ENCODE assay signal across 20 cellular contexts in genomic region chr13:98471895-98472294, GRCh38.
DNase-seq lines count a peak whose midpoint lies in the region; ATAC-seq and TF ChIP-seq lines count a peak whose summit lies in the region.
"Had no signal": no experiment of that assay in that cellular context is flagged by ENCODE, and none has a peak within 500 bp of the region (broad histone marks: within the 10 kb centered on the region; RNA-seq: fewer than 3 reads in every experiment).

No MANE protein-coding gene starts in this region.

- no peaks in the 10 kb centered on the region for H3K27me3 ChIP-seq in CD4-positive, alpha-beta memory T cell (ENCODE audit: insufficient read depth, low read length)
- no peaks in the 10 kb centered on the region for H3K27me3 ChIP-seq in heart right ventricle
- no peaks in the 10 kb centered on the region for H3K27me3 ChIP-seq in naive thymus-derived CD4-positive, alpha-beta T cell (ENCODE audit: control insufficient read depth in 2 of 2, insufficient read depth in 2 of 2, low read length in 2 of 2)
- no peaks in the 10 kb centered on the region for H3K27me3 ChIP-seq in effector memory CD4-positive, alpha-beta T cell (replicated peaks; ENCODE audit: control insufficient read depth, insufficient read depth, low read length, poor library complexity, severe bottlenecking)
- H3K27me3 ChIP-seq: BE2C, SJSA1 had no signal

- H3K27me3 Mint-ChIP-seq in CD4-positive, alpha-beta memory T cell, result no peaks in the 10 kb centered on the region
- no peaks in the 10 kb centered on the region for H3K27me3 Mint-ChIP-seq in T-helper 17 cell
- H3K27me3 Mint-ChIP-seq in naive thymus-derived CD4-positive, alpha-beta T cell, result no peaks in the 10 kb centered on the region

- H3K36me3 Mint-ChIP-seq in CD4-positive, alpha-beta memory T cell, result peaks cover 49 to 72% of the 10 kb centered on the region in 2 donors
- H3K36me3 Mint-ChIP-seq in T-helper 17 cell (ENCODE audit: low read depth), result peaks cover 2% of the 10 kb centered on the region
- H3K36me3 Mint-ChIP-seq in naive thymus-derived CD4-positive, alpha-beta T cell, result peaks cover 8 to 53% (median 33%) of the 10 kb centered on the region in 5 donors

- intact Hi-C loops in CD4-positive, alpha-beta memory T cell (cut with micrococcal nuclease), result no loop called here
- intact Hi-C loops in heart right ventricle (cut with DNase I), result loop anchor here in 1 of 10 donors (10.0 kb wide), 1 partner anchor 103 kb away; the partner anchor contains the start of gene STK24
- intact Hi-C loops in naive thymus-derived CD4-positive, alpha-beta T cell (cut with micrococcal nuclease), result loop anchor here in 1 of 2 donors (10.0 kb wide), 1 partner anchor 497 kb away; no protein-coding TSS in a partner anchor

- no peak for DNase-seq in CD4-positive, alpha-beta memory T cell
- DNase-seq in T-helper 17 cell (no peak), heart right ventricle (peak in 1 of 2 donors; percentile 49), NOMO-1 treated with dmso at 0.1 percent for 144 hours (lab: John Stamatoyannopoulos, UW; ENCODE audit: unreplicated experiment) (no peak), NCI-H524 treated with DMSO at 0.1 percent for 48 hours (lab: John Stamatoyannopoulos, UW) (no peak)
- DNase-seq in naive thymus-derived CD4-positive, alpha-beta T cell, result no peak
- no peak for DNase-seq in effector memory CD4-positive, alpha-beta T cell
- DNase-seq: activated gamma-delta T cell, BE2C, dermis blood vessel endothelial cell, DMS53, IMR-90, midbrain, MM.1S, NCI-H1930, NCI-H510A treated with DMSO at 0.1 percent for 48 hours, trophoblast cell had no signal

- POLR2A ChIA-PET in CD4-positive, alpha-beta memory T cell (lab: Charles Lee; ENCODE audit: partially characterized antibody), result interaction anchor here (1.1 kb wide), 1 partner anchor 99 kb away, joined by 3 read pairs; no protein-coding TSS in a partner anchor
- POLR2A ChIA-PET in naive thymus-derived CD4-positive, alpha-beta T cell (lab: Charles Lee), result interaction anchor here (0.6 to 0.7 kb wide), 2 partner anchors 103 to 144 kb away, joined by 3 to 7 read pairs; no protein-coding TSS in a partner anchor

- peaks cover 16% of the 10 kb centered on the region for H3K4me1 ChIP-seq in CD4-positive, alpha-beta memory T cell (ENCODE audit: insufficient read depth, low read length)
- H3K4me1 ChIP-seq in heart right ventricle, result peaks cover 0 to 74% (median 47%) of the 10 kb centered on the region in 9 donors
- peaks cover 9 to 16% of the 10 kb centered on the region in 2 donors for H3K4me1 ChIP-seq in naive thymus-derived CD4-positive, alpha-beta T cell (ENCODE audit: control insufficient read depth in 2 of 2, insufficient read depth in 2 of 2, low read length in 2 of 2)
- H3K4me1 ChIP-seq in effector memory CD4-positive, alpha-beta T cell (ENCODE audit: control insufficient read depth, insufficient read depth, low read length, poor library complexity, severe bottlenecking), result peaks cover 15% of the 10 kb centered on the region

- H3K4me3 Mint-ChIP-seq in CD4-positive, alpha-beta memory T cell, result no peak overlapping the region
- no peak overlapping the region for H3K4me3 Mint-ChIP-seq in T-helper 17 cell
- H3K4me3 Mint-ChIP-seq in naive thymus-derived CD4-positive, alpha-beta T cell, result no peak overlapping the region

- H3K27ac Mint-ChIP-seq in CD4-positive, alpha-beta memory T cell, result peak overlapping the region in 6 of 7 donors; percentile 30 to 86 (median 59)
- peak overlapping the region; percentile 95 for H3K27ac Mint-ChIP-seq in T-helper 17 cell
- H3K27ac Mint-ChIP-seq in naive thymus-derived CD4-positive, alpha-beta T cell, result peak overlapping the region in 6 of 9 donors; percentile 34 to 88 (median 57)

- peaks cover 56% of the 10 kb centered on the region for H3K36me3 ChIP-seq in CD4-positive, alpha-beta memory T cell (ENCODE audit: insufficient read depth, low read length)
- H3K36me3 ChIP-seq in heart right ventricle, result peaks cover 0 to 74% (median 5%) of the 10 kb centered on the region in 9 donors
- H3K36me3 ChIP-seq in naive thymus-derived CD4-positive, alpha-beta T cell (ENCODE audit: control insufficient read depth in 2 of 3, insufficient read depth in 3 of 3, low read length in 3 of 3), result peaks cover 0 to 60% (median 6%) of the 10 kb centered on the region in 3 experiments
- peaks cover 67% of the 10 kb centered on the region for H3K36me3 ChIP-seq in effector memory CD4-positive, alpha-beta T cell (ENCODE audit: control insufficient read depth, insufficient read depth, low read length)

- H3K4me1 Mint-ChIP-seq in CD4-positive, alpha-beta memory T cell, result peaks cover 29 to 45% (median 37%) of the 10 kb centered on the region in 4 donors
- peaks cover 29% of the 10 kb centered on the region for H3K4me1 Mint-ChIP-seq in T-helper 17 cell
- peaks cover 25 to 58% (median 41%) of the 10 kb centered on the region in 7 donors for H3K4me1 Mint-ChIP-seq in naive thymus-derived CD4-positive, alpha-beta T cell

- peaks cover 0 to 4% (median 0%) of the 10 kb centered on the region in 8 donors for H3K9me3 Mint-ChIP-seq in CD4-positive, alpha-beta memory T cell
- no peaks in the 10 kb centered on the region for H3K9me3 Mint-ChIP-seq in naive thymus-derived CD4-positive, alpha-beta T cell

- CTCF ChIA-PET in CD4-positive, alpha-beta memory T cell (lab: Charles Lee; ENCODE audit: partially characterized antibody), result interaction anchor here (1.4 to 2.1 kb wide), 5 partner anchors 12 to 182 kb away, joined by 4 to 6 read pairs (median 4); no protein-coding TSS in a partner anchor
- CTCF ChIA-PET in naive thymus-derived CD4-positive, alpha-beta T cell (lab: Charles Lee), result interaction anchor here (1.2 kb wide), 1 partner anchor 181 kb away, joined by 3 read pairs; no protein-coding TSS in a partner anchor

- H3K27ac ChIP-seq in CD4-positive, alpha-beta memory T cell (ENCODE audit: low read depth, low read length), result no peak overlapping the region
- peak overlapping the region in 9 of 10 donors; percentile 1 to 72 (median 62) for H3K27ac ChIP-seq in heart right ventricle
- no peak overlapping the region for H3K27ac ChIP-seq in naive thymus-derived CD4-positive, alpha-beta T cell (ENCODE audit: low read depth, low read length)
- H3K27ac ChIP-seq in effector memory CD4-positive, alpha-beta T cell (ENCODE audit: insufficient read depth, low read length, poor library complexity, severe bottlenecking), result no peak overlapping the region
- H3K27ac ChIP-seq: SJSA1 had no signal

- H3K4me3 ChIP-seq in CD4-positive, alpha-beta memory T cell (ENCODE audit: low read length in 2 of 2), result no peak overlapping the region
- H3K4me3 ChIP-seq in heart right ventricle, result no peak overlapping the region
- no peak overlapping the region for H3K4me3 ChIP-seq in naive thymus-derived CD4-positive, alpha-beta T cell (ENCODE audit: low read length)
- no peak overlapping the region for H3K4me3 ChIP-seq in effector memory CD4-positive, alpha-beta T cell (ENCODE audit: insufficient read depth, low read depth, low read length, poor library complexity, severe bottlenecking)
- H3K4me3 ChIP-seq: SJSA1, smooth muscle cell had no signal

- no peaks in the 10 kb centered on the region for H3K9me3 ChIP-seq in CD4-positive, alpha-beta memory T cell (ENCODE audit: control insufficient read depth in 1 of 2, low read length in 2 of 2)
- no peaks in the 10 kb centered on the region for H3K9me3 ChIP-seq in T-helper 17 cell (ENCODE audit: control insufficient read depth, low read length, poor library complexity, severe bottlenecking)
- no peaks in the 10 kb centered on the region for H3K9me3 ChIP-seq in heart right ventricle
- H3K9me3 ChIP-seq in naive thymus-derived CD4-positive, alpha-beta T cell (ENCODE audit: control insufficient read depth in 2 of 3, low read length in 3 of 3), result no peaks in the 10 kb centered on the region
- H3K9me3 ChIP-seq in effector memory CD4-positive, alpha-beta T cell (ENCODE audit: control insufficient read depth, low read length), result no peaks in the 10 kb centered on the region
- H3K9me3 ChIP-seq: BE2C had no signal

- ATAC-seq in T-helper 17 cell (no peak), heart right ventricle (peak; percentile 65 to 91 (median 84)), GM21576 (IDR thresholded peaks at IDR 0.05; ENCODE audit: unreplicated experiment) (no peak)
- no peak for ATAC-seq in naive thymus-derived CD4-positive, alpha-beta T cell

- peak in 7 of 9 donors; percentile 10 to 63 (median 36) for TF ChIP-seq CTCF in heart right ventricle (IDR thresholded peaks at IDR 0.05)

- 53 to 64% methylated on average over 10 of the region's 10 CpGs for WGBS in heart right ventricle, 2 donors

Comparison
In these comparisons a context has a peak if more than half of its experiments do, and no peak if none do; other contexts are left out.
1. H3K27ac ChIP-seq: peak in heart right ventricle (9 of 10); none in CD4-positive, alpha-beta memory T cell (single experiment), naive thymus-derived CD4-positive, alpha-beta T cell (single experiment) and effector memory CD4-positive, alpha-beta T cell (single experiment).
2. ATAC-seq: peak in heart right ventricle (8 of 8); none in T-helper 17 cell (single experiment), naive thymus-derived CD4-positive, alpha-beta T cell (single experiment) and GM21576 (single experiment).
3. Peak in every context shown above with its lines, with median percentiles within 50 percentile points of each other: H3K27ac Mint-ChIP-seq.